In genomic region chr21:44818636-44819011, GRCh38 we compare ENCODE assay signal across 9 cellular contexts. TPM values are rescaled to one million over a fixed set of nuclear protein-coding genes. Genes with fewer than 3 reads are reported as not detected.
DNase-seq lines count a peak whose midpoint lies in the region; ATAC-seq and TF ChIP-seq lines count a peak whose summit lies in the region.
"Had no signal": no experiment of that assay in that cellular context is flagged by ENCODE, and none has a peak within 500 bp of the region (broad histone marks: within the 10 kb centered on the region; RNA-seq: fewer than 3 reads in every experiment).

No MANE protein-coding gene starts in this region.

- H3K4me1 Mint-ChIP-seq in CD4-positive, alpha-beta memory T cell, result peaks cover 0 to 30% (median 18%) of the 10 kb centered on the region in 4 donors

- peaks cover 16% of the 10 kb centered on the region for H3K4me1 ChIP-seq in CD4-positive, alpha-beta memory T cell (ENCODE audit: insufficient read depth, low read length)
- H3K4me1 ChIP-seq in PC-3 (ENCODE audit: insufficient read depth, low read length), result peaks cover 12% of the 10 kb centered on the region
- peaks cover 0 to 11% of the 10 kb centered on the region in 2 donors for H3K4me1 ChIP-seq in esophagus (ENCODE audit: control insufficient read depth in 2 of 2, insufficient read depth in 2 of 2, low read length in 1 of 2)
- peaks cover 6 to 12% of the 10 kb centered on the region in 2 experiments for H3K4me1 ChIP-seq in neutrophil (ENCODE audit: control insufficient read depth in 1 of 2, insufficient read depth in 1 of 2, low read depth in 1 of 2, low read length in 1 of 2)

- no peaks in the 10 kb centered on the region for H3K36me3 ChIP-seq in CD4-positive, alpha-beta memory T cell (ENCODE audit: insufficient read depth, low read length)
- peaks cover 5% of the 10 kb centered on the region; the same call in 1 of the 2 replicates for H3K36me3 ChIP-seq in PC-3 (ENCODE audit: low read depth, low read length)
- peaks cover under 1 to 2% of the 10 kb centered on the region in 2 donors for H3K36me3 ChIP-seq in esophagus (ENCODE audit: control insufficient read depth in 2 of 2, insufficient read depth in 2 of 2, low read length in 1 of 2)
- H3K36me3 ChIP-seq in neutrophil, result peaks cover 4% of the 10 kb centered on the region

- H3K4me2 ChIP-seq in PC-3 (ENCODE audit: low read length), result peak overlapping the region; percentile 96

- WGBS in esophagus, 2 donors, result 50 to 64% methylated on average over 23 to 37 of the region's 37 CpGs

- peaks cover 36% of the 10 kb centered on the region for H4K20me1 ChIP-seq in PC-3 (ENCODE audit: low read length)

- peaks cover 0 to 5% of the 10 kb centered on the region in 2 donors for H3K9me3 ChIP-seq in CD4-positive, alpha-beta memory T cell (ENCODE audit: control insufficient read depth in 1 of 2, low read length in 2 of 2)
- H3K9me3 ChIP-seq in PC-3 (ENCODE audit: low read length), result no peaks in the 10 kb centered on the region; the same call in 1 of the 2 replicates
- H3K9me3 ChIP-seq in esophagus (ENCODE audit: control insufficient read depth in 2 of 2, insufficient read depth in 1 of 2, low read depth in 1 of 2, low read length in 1 of 2), result peaks cover 0 to 6% of the 10 kb centered on the region in 2 donors
- H3K9me3 ChIP-seq in neutrophil, result no peaks in the 10 kb centered on the region

- ATAC-seq in PC-3, result no peak

- H3K27me3 Mint-ChIP-seq in CD4-positive, alpha-beta memory T cell, result no peaks in the 10 kb centered on the region

- POLR2A ChIA-PET in CD4-positive, alpha-beta memory T cell (lab: Charles Lee; ENCODE audit: partially characterized antibody), result interaction anchor here (1.1 to 5.1 kb wide), 3 partner anchors 55 to 161 kb away, joined by 3 to 52 read pairs (median 3); partner anchors contain the start of genes KRTAP12-3 and PTTG1IP
- POLR2A ChIA-PET in PC-3 (lab: Charles Lee; ENCODE audit: unreplicated experiment), result no interaction called here

- H3K36me3 Mint-ChIP-seq in CD4-positive, alpha-beta memory T cell, result peaks cover 1 to 7% of the 10 kb centered on the region in 2 donors

- CTCF ChIA-PET in CD4-positive, alpha-beta memory T cell (lab: Charles Lee; ENCODE audit: partially characterized antibody), result no interaction called here
- CTCF ChIA-PET in PC-3 (lab: Charles Lee), result no interaction called here

- H3K4me3 ChIP-seq in CD4-positive, alpha-beta memory T cell (ENCODE audit: low read length in 2 of 2), result peak overlapping the region; percentile 47 to 57
- H3K4me3 ChIP-seq in PC-3 (ENCODE audit: low read length) (peak overlapping the region; percentile 99), esophagus (ENCODE audit: low read depth in 1 of 2, low read length in 2 of 2) (peak overlapping the region; percentile 47 to 70), neutrophil (ENCODE audit: low read depth in 1 of 2, low read length in 1 of 2) (peak overlapping the region; percentile 70 to 72)

- TF ChIP-seq CTCF in PC-3 (conservative IDR thresholded peaks at IDR 0.05; ENCODE audit: low read depth, low read length) (no peak), neutrophil (IDR thresholded peaks at IDR 0.05) (no peak)

- H3K27me3 ChIP-seq in CD4-positive, alpha-beta memory T cell (ENCODE audit: insufficient read depth, low read length), result no peaks in the 10 kb centered on the region
- H3K27me3 ChIP-seq in PC-3 (ENCODE audit: low read length), result no peaks in the 10 kb centered on the region
- no peaks in the 10 kb centered on the region for H3K27me3 ChIP-seq in esophagus (ENCODE audit: control insufficient read depth in 1 of 2, insufficient read depth in 2 of 2, low read length in 2 of 2)
- H3K27me3 ChIP-seq in neutrophil, result peaks cover 19% of the 10 kb centered on the region

- intact Hi-C loops in CD4-positive, alpha-beta memory T cell (cut with micrococcal nuclease), result loop anchor here (10.0 kb wide), 2 partner anchors 484 to 826 kb away; partner anchors contain the start of genes CFAP410 and PCBP3
- intact Hi-C loops in PC-3 (cut with micrococcal nuclease), result no loop called here

- peaks cover 0 to 27% (median 16%) of the 10 kb centered on the region in 8 donors for H3K9me3 Mint-ChIP-seq in CD4-positive, alpha-beta memory T cell

- BruUV-seq in PC-3 (replicated peaks; lab: Mats Ljungman, UMichigan), result no TSS peak

- no peaks in the 10 kb centered on the region for H3K9me2 ChIP-seq in PC-3 (replicated peaks; ENCODE audit: low read length)

- peak overlapping the region; percentile 70 for H3K27ac ChIP-seq in CD4-positive, alpha-beta memory T cell (ENCODE audit: low read depth, low read length)
- peak overlapping the region; percentile 59 for H3K27ac ChIP-seq in PC-3 (ENCODE audit: low read length)
- H3K27ac ChIP-seq in esophagus (ENCODE audit: low read depth in 2 of 2, low read length in 1 of 2), result peak overlapping the region; percentile 64 to 84
- H3K27ac ChIP-seq in neutrophil, result peak overlapping the region; percentile 68

- peak overlapping the region in 2 of 7 donors; percentile 77 to 81 for H3K27ac Mint-ChIP-seq in CD4-positive, alpha-beta memory T cell

- H2AFZ ChIP-seq in PC-3 (ENCODE audit: low read length), result peak overlapping the region; percentile 87

- H3K79me2 ChIP-seq in PC-3 (ENCODE audit: low read length), result peaks cover 43% of the 10 kb centered on the region

- peak overlapping the region; percentile 94 for H3K9ac ChIP-seq in PC-3 (ENCODE audit: low read length)

- H3K4me3 Mint-ChIP-seq in CD4-positive, alpha-beta memory T cell, result peak overlapping the region in 6 of 8 donors; percentile 55 to 76 (median 66)

- DNase-seq in CD4-positive, alpha-beta memory T cell, result no peak
- DNase-seq in PC-3, result no peak
- no peak for DNase-seq in kidney glomerular epithelial cell (lab: John Stamatoyannopoulos, UW)
- no peak for DNase-seq in NCI-H1694 treated with DMSO at 0.1 percent for 48 hours (lab: John Stamatoyannopoulos, UW)
- DNase-seq in AML-193 (lab: John Stamatoyannopoulos, UW), result no peak
- DNase-seq in GM19238 (ENCODE audit: insufficient read length, low spot score), result no peak
- DNase-seq: cerebellar nuclear complex had no signal

- H3F3A ChIP-seq in PC-3 (ENCODE audit: low read length, unreplicated experiment), result no peaks in the 10 kb centered on the region

RNA-seq across cellular contexts. Expression of gene SUMO3, which starts 0.8 kb away (rescaled TPM):
- 10 to 100 TPM; 36.3 to 37.3 TPM for total RNA-seq in CD4-positive, alpha-beta memory T cell
- 10 to 100 TPM; 74.9 to 99.7 TPM for polyA plus RNA-seq in CD4-positive, alpha-beta memory T cell
- total RNA-seq in PC-3 (2014; rRNA removed), result 242 and 290 TPM in 2 replicates
- 10 to 100 TPM; 13.4 to 36.5 TPM for polyA plus RNA-seq in esophagus

RNA-seq across cellular contexts. Expression of gene UBE2G2, which starts 17.0 kb away (rescaled TPM):
- total RNA-seq in CD4-positive, alpha-beta memory T cell, result 100 to 1,000 TPM; 125 to 131 TPM
- polyA plus RNA-seq in CD4-positive, alpha-beta memory T cell, result 10 to 100 TPM; 51.8 to 65.9 TPM
- 159 and 189 TPM in 2 replicates for total RNA-seq in PC-3 (2014; rRNA removed)
- polyA plus RNA-seq in esophagus, result 10 to 100 TPM; 28.1 to 30.4 TPM

RNA-seq across cellular contexts. Expression of gene PTTG1IP, which starts 54.9 kb away (rescaled TPM):
- 100 to 1,000 TPM in 1 of 2 experiments, 10 to 100 TPM in 1; 98.7 to 110 TPM for total RNA-seq in CD4-positive, alpha-beta memory T cell
- 10 to 100 TPM; 84.8 to 92.4 TPM for polyA plus RNA-seq in CD4-positive, alpha-beta memory T cell
- total RNA-seq in PC-3 (2014; rRNA removed), result 330 and 455 TPM in 2 replicates
- 10 to 100 TPM; 45.8 to 47.4 TPM for polyA plus RNA-seq in esophagus
